Comparison of ENCODE assay signal across 14 cellular contexts in genomic region chr14:80215756-80216581, GRCh38. TPM values are rescaled to one million over a fixed set of nuclear protein-coding genes. Genes with fewer than 3 reads are reported as not detected.
A peak's percentile ranks its signal among the peaks of the same experiment; 100 is the strongest.
DNase-seq lines count a peak whose midpoint lies in the region; ATAC-seq and TF ChIP-seq lines count a peak whose summit lies in the region.
"Had no signal": no experiment of that assay in that cellular context is flagged by ENCODE, and none has a peak within 500 bp of the region (broad histone marks: within the 10 kb centered on the region; RNA-seq: fewer than 3 reads in every experiment).

No MANE protein-coding gene starts in this region.

- H3K27ac ChIP-seq in hepatocyte (peak overlapping the region; percentile 79), stomach (peak overlapping the region in 1 of 5 donors; percentile 23)
- H3K27ac ChIP-seq: neutrophil had no signal

- no peak for ATAC-seq in GM18868 (IDR thresholded peaks at IDR 0.05; ENCODE audit: unreplicated experiment)
- no peak for ATAC-seq in omental fat pad (ENCODE audit: low FRiP score)
- ATAC-seq: activated CD8-positive, alpha-beta T cell treated with anti-CD3 and anti-CD28 coated beads, Interleukin-2, amount 10 ng/mL, durations not matched to agents 7 days and 5 days had no signal

- H2AFZ ChIP-seq in hepatocyte: no peak overlapping the region

- H3K9ac ChIP-seq in adipocyte (ENCODE audit: low read length): no peak overlapping the region

- TF ChIP-seq CTCF in hepatocyte (IDR thresholded peaks at IDR 0.05; ENCODE audit: poor library complexity) (no peak), stomach (IDR thresholded peaks at IDR 0.05) (no peak), omental fat pad (IDR thresholded peaks at IDR 0.05) (no peak)

- DNase-seq in DMS 273 (lab: John Stamatoyannopoulos, UW; ENCODE audit: unreplicated experiment) (peak; percentile 74), DMS 273 treated with DMSO at 0.1 percent for 48 hours (lab: John Stamatoyannopoulos, UW) (no peak), adipocyte (ENCODE audit: low read depth) (no peak), hepatocyte (ENCODE audit: low spot score) (peak; percentile 71), stomach (peak; percentile 30), NCI-H345 (lab: John Stamatoyannopoulos, UW) (no peak), omental fat pad (ENCODE audit: low spot score) (no peak)
- DNase-seq: 8988T; activated CD8-positive, alpha-beta T cell treated with anti-CD3 and anti-CD28 coated beads, Interleukin-2, amount 10 ng/mL, durations not matched to agents 7 days and 5 days; DMS79 treated with DMSO at 0.1 percent for 48 hours; NCI-H2029 treated with DMSO at 0.1 percent for 48 hours; tibial artery had no signal

- H4K20me1 ChIP-seq in hepatocyte (ENCODE audit: insufficient read depth, poor library complexity, severe bottlenecking): no peaks in the 10 kb centered on the region

- H3K36me3 ChIP-seq in adipocyte (ENCODE audit: control insufficient read depth, insufficient read depth, low read length, severe bottlenecking) (no peaks in the 10 kb centered on the region), hepatocyte (replicated peaks; ENCODE audit: insufficient read depth, low read depth) (no peaks in the 10 kb centered on the region), stomach (no peaks in the 10 kb centered on the region)
- H3K36me3 ChIP-seq: neutrophil, tibial artery had no signal

- H3K27me3 ChIP-seq in adipocyte (replicated peaks; ENCODE audit: control insufficient read depth, insufficient read depth, low read length): no peaks in the 10 kb centered on the region
- no peaks in the 10 kb centered on the region for H3K27me3 ChIP-seq in hepatocyte
- H3K27me3 ChIP-seq in stomach: no peaks in the 10 kb centered on the region
- H3K27me3 ChIP-seq: neutrophil, tibial artery had no signal

- no peaks in the 10 kb centered on the region for H3K9me2 ChIP-seq in hepatocyte (replicated peaks; ENCODE audit: insufficient read depth)

- H3K4me2 ChIP-seq in hepatocyte: peak overlapping the region; percentile 56

- H3K9me3 ChIP-seq in adipocyte (ENCODE audit: control insufficient read depth, low read length) (no peaks in the 10 kb centered on the region), hepatocyte (ENCODE audit: low read depth) (no peaks in the 10 kb centered on the region), stomach (no peaks in the 10 kb centered on the region)
- H3K9me3 ChIP-seq: neutrophil, tibial artery had no signal

- H3K4me1 ChIP-seq in adipocyte (ENCODE audit: control insufficient read depth, insufficient read depth, low read length) (peaks cover 39% of the 10 kb centered on the region), hepatocyte (ENCODE audit: insufficient read depth) (no peaks in the 10 kb centered on the region), stomach (peaks cover 0 to 17% (median 8%) of the 10 kb centered on the region in 4 donors)

- peak overlapping the region; percentile 39 for H3K4me3 ChIP-seq in adipocyte (ENCODE audit: low read length)
- H3K4me3 ChIP-seq in hepatocyte: no peak overlapping the region
- no peak overlapping the region for H3K4me3 ChIP-seq in stomach
- H3K4me3 ChIP-seq: tibial artery had no signal

- intact Hi-C loops in stomach (cut with DNase I; ENCODE audit: low total_unique reads): no loop called here

- no peak for TF ChIP-seq EP300 in stomach (IDR thresholded peaks at IDR 0.05)

- H3K79me2 ChIP-seq in hepatocyte: no peaks in the 10 kb centered on the region

- WGBS in hepatocyte (ENCODE audit: low lambda C conversion rate, missing lambda C conversion rate): 50% methylated on average over 10 of the region's 10 CpGs
- 36 to 45% (median 37%) methylated on average over 10 of the region's 10 CpGs for WGBS in stomach, 5 donors

- no peak for TF ChIP-seq POLR2A in stomach (IDR thresholded peaks at IDR 0.05)

RNA-seq across cellular contexts. Expression of gene DIO2, which starts 4.7 kb away (rescaled TPM):
- 2.5 and 9.3 TPM in 2 replicates for total RNA-seq in hepatocyte
- 0.71 and 0.74 TPM in 2 replicates for polyA plus RNA-seq in hepatocyte
- total RNA-seq in stomach: 10 to 100 TPM in 3 of 5 donors, 1 to 10 TPM in 2; 1.2 to 26.6 (median 10.4) TPM
- polyA plus RNA-seq in stomach: 10 to 100 TPM; 18.6 to 21.7 (median 20.7) TPM
- 1 to 10 TPM in 3 of 4 donors, under 1 TPM in 1; 0.56 to 3.5 (median 1.7) TPM for total RNA-seq in omental fat pad
- total RNA-seq: activated CD8-positive, alpha-beta T cell treated with anti-CD3 and anti-CD28 coated beads, Interleukin-2, amount 10 ng/mL, durations not matched to agents 7 days and 5 days had no signal

Comparison
In these comparisons a context has a peak if more than half of its experiments do, and no peak if none do; other contexts are left out.
1. DNase-seq: peak in DMS 273 (single experiment), hepatocyte (single experiment) and stomach (single experiment); none in DMS 273 treated with DMSO at 0.1 percent for 48 hours (single experiment), adipocyte (single experiment), NCI-H345 (single experiment) and omental fat pad (single experiment).